ENCODE assay signal across 11 cellular contexts in genomic region chr7:75916685-75917634, GRCh38. TPM values are rescaled to one million over a fixed set of nuclear protein-coding genes. Genes with fewer than 3 reads are reported as not detected.
DNase-seq lines count a peak whose midpoint lies in the region; ATAC-seq and TF ChIP-seq lines count a peak whose summit lies in the region.
"Had no signal": no experiment of that assay in that cellular context is flagged by ENCODE, and none has a peak within 500 bp of the region (broad histone marks: within the 10 kb centered on the region; RNA-seq: fewer than 3 reads in every experiment).

No MANE protein-coding gene starts in this region.

- peaks cover 65% of the 10 kb centered on the region for H3K4me1 Mint-ChIP-seq in dendritic cell treated with granulocyte-macrophage colony-stimulating factor and Interleukin-4, amounts not matched to agents 40 ng/mL and 50 ng/mL, for 4 days (ENCODE audit: low read depth)
- H3K4me1 Mint-ChIP-seq in natural killer cell, result peaks cover 31 to 49% of the 10 kb centered on the region in 2 donors

- H3K4me3 ChIP-seq in A673 (ENCODE audit: low read depth, low read length, poor library complexity, severe bottlenecking) (peak overlapping the region; percentile 99), HCT116 (replicated peaks in 1 of 2; ENCODE audit: low read depth in 1 of 2, low read length in 2 of 2) (no peak overlapping the region)

- H3K36me3 ChIP-seq in A673 (ENCODE audit: insufficient read depth, low read length, poor library complexity, severe bottlenecking) (no peaks in the 10 kb centered on the region), HCT116 (ENCODE audit: control insufficient read depth in 1 of 2, insufficient read depth in 2 of 2, low read length in 2 of 2) (no peaks in the 10 kb centered on the region)
- H3K36me3 ChIP-seq: cardiac muscle cell had no signal

- H3K4me1 ChIP-seq in A673 (ENCODE audit: insufficient read depth, low read length, poor library complexity, severe bottlenecking), result peaks cover 4% of the 10 kb centered on the region
- peaks cover 22 to 43% of the 10 kb centered on the region in 2 experiments for H3K4me1 ChIP-seq in HCT116 (ENCODE audit: control insufficient read depth in 1 of 2, insufficient read depth in 2 of 2, low read length in 2 of 2)

- TF ChIP-seq CTCF in A673 (conservative IDR thresholded peaks at IDR 0.05; ENCODE audit: low read depth, low read length) (no peak), HCT116 (IDR thresholded peaks at IDR 0.05 in 2 of 3, conservative IDR thresholded peaks at IDR 0.05 in 1 of 3; ENCODE audit: borderline replicate concordance in 1 of 3, insufficient read depth in 1 of 3, low read depth in 2 of 3, low read length in 2 of 3) (no peak), natural killer cell (IDR thresholded peaks at IDR 0.05) (no peak), GM10248 (IDR thresholded peaks at IDR 0.05; ENCODE audit: control extremely low read depth, extremely low read depth, low read depth, missing control alignments) (no peak)

- no peaks in the 10 kb centered on the region for H4K20me1 ChIP-seq in HCT116 (ENCODE audit: insufficient read depth)

- BruUV-seq in A673 (replicated peaks; lab: Mats Ljungman, UMichigan), result no TSS peak
- no TSS peak for BruUV-seq in HCT116 (replicated peaks; lab: Mats Ljungman, UMichigan)

- POLR2A ChIA-PET in A673 (lab: Charles Lee; ENCODE audit: low non-redundant PET) (no interaction called here), HCT116 (lab: Charles Lee) (interaction anchor here (1.1 to 3.8 kb wide), 6 partner anchors 10 to 46 kb away, joined by 3 to 21 read pairs (median 4); no protein-coding TSS in a partner anchor), GM10248 (lab: Yijun Ruan, JAX) (interaction anchor here (1.2 to 3.5 kb wide), 3 partner anchors 9 to 29 kb away, joined by 4 to 21 read pairs (median 11); no protein-coding TSS in a partner anchor)

- no peak overlapping the region for H2AFZ ChIP-seq in HCT116 (ENCODE audit: low read depth, low read length, poor library complexity, severe bottlenecking)

- CTCF ChIA-PET in A673 (lab: Charles Lee), result no interaction called here
- CTCF ChIA-PET in HCT116 (lab: Charles Lee), result no interaction called here
- CTCF ChIA-PET in GM10248 (lab: Yijun Ruan, JAX), result interaction anchor here (0.9 to 3.5 kb wide), 2 partner anchors 51 to 103 kb away, joined by 3 to 17 read pairs; no protein-coding TSS in a partner anchor

- peak overlapping the region; percentile 95 for H3K4me2 ChIP-seq in HCT116 (ENCODE audit: low read length)

- ATAC-seq in HCT116, result no peak
- no peak for ATAC-seq in natural killer cell

- peak overlapping the region; percentile 93 for H3K4me3 Mint-ChIP-seq in dendritic cell treated with granulocyte-macrophage colony-stimulating factor and Interleukin-4, amounts not matched to agents 40 ng/mL and 50 ng/mL, for 4 days
- H3K4me3 Mint-ChIP-seq in natural killer cell, result peak overlapping the region; percentile 47

- H3K27me3 Mint-ChIP-seq in dendritic cell treated with granulocyte-macrophage colony-stimulating factor and Interleukin-4, amounts not matched to agents 40 ng/mL and 50 ng/mL, for 4 days, result no peaks in the 10 kb centered on the region
- H3K27me3 Mint-ChIP-seq in natural killer cell (ENCODE audit: low read depth in 2 of 2), result no peaks in the 10 kb centered on the region

- no peaks in the 10 kb centered on the region for H3K9me3 Mint-ChIP-seq in dendritic cell treated with granulocyte-macrophage colony-stimulating factor and Interleukin-4, amounts not matched to agents 40 ng/mL and 50 ng/mL, for 4 days
- no peaks in the 10 kb centered on the region for H3K9me3 Mint-ChIP-seq in natural killer cell

- H3K9me3 ChIP-seq in A673 (ENCODE audit: low read depth, low read length, poor library complexity, severe bottlenecking) (no peaks in the 10 kb centered on the region), HCT116 (ENCODE audit: control insufficient read depth in 1 of 2, insufficient read depth in 1 of 2, low read depth in 1 of 2, low read length in 2 of 2) (no peaks in the 10 kb centered on the region)

- no peak for TF ChIP-seq RAD21 in HCT116 (IDR thresholded peaks at IDR 0.05; ENCODE audit: low read depth)

- no peak for DNase-seq in A673 (ENCODE audit: low spot score)
- no peak for DNase-seq in HCT116 (ENCODE audit: low read depth, low spot score)
- no peak for DNase-seq in natural killer cell
- DNase-seq in NCI-H2081 (lab: John Stamatoyannopoulos, UW), result no peak
- DNase-seq in stimulated activated CD4-positive, alpha-beta T cell treated with anti-CD3 and anti-CD28 coated beads, Interleukin-4, amount 100 ng/mL, for 24 hours, result no peak
- no peak for DNase-seq in GM10248 (ENCODE audit: extremely low spot score)
- DNase-seq in COLO829 (ENCODE audit: low spot score), result no peak
- DNase-seq: T1000 had no signal

- H3K27me3 ChIP-seq in A673 (replicated peaks; ENCODE audit: insufficient read depth, low read depth, low read length, poor library complexity), result no peaks in the 10 kb centered on the region
- H3K27me3 ChIP-seq in HCT116 (ENCODE audit: insufficient read depth, low read length), result no peaks in the 10 kb centered on the region
- H3K27me3 ChIP-seq: cardiac muscle cell had no signal

- RAD21 ChIA-PET in HCT116 (lab: Charles Lee; ENCODE audit: low non-redundant PET in 1 of 2, low total read pairs in 2 of 2, uncharacterized antibody in 2 of 2, unreplicated experiment in 2 of 2), result interaction anchor here in 1 of 2 experiments (0.7 kb wide), 1 partner anchor 33 kb away, joined by 4 read pairs; no protein-coding TSS in a partner anchor

- TF ChIP-seq POLR2A in HCT116 (IDR thresholded peaks at IDR 0.05; ENCODE audit: borderline replicate concordance, extremely low read depth, insufficient read depth, insufficient read length), result no peak

- no peak overlapping the region for H3K9ac ChIP-seq in HCT116 (ENCODE audit: low read length)

- intact Hi-C loops in A673 (cut with micrococcal nuclease; ENCODE audit: unreplicated experiment), result no loop called here
- intact Hi-C loops in HCT116 (cut with micrococcal nuclease), result no loop called here
- intact Hi-C loops in dendritic cell treated with granulocyte-macrophage colony-stimulating factor and Interleukin-4, amounts not matched to agents 40 ng/mL and 50 ng/mL, for 4 days (cut with micrococcal nuclease), result loop anchor here (5.0 kb wide), 2 partner anchors 35 to 40 kb away; partner anchors contain the start of gene RHBDD2
- intact Hi-C loops in natural killer cell (cut with micrococcal nuclease), result no loop called here

- no peaks in the 10 kb centered on the region for H3K9me2 ChIP-seq in HCT116 (ENCODE audit: insufficient read depth)

- H3K27ac ChIP-seq in A673 (ENCODE audit: low read depth, low read length, poor library complexity, severe bottlenecking) (no peak overlapping the region), HCT116 (ENCODE audit: low read depth, low read length) (no peak overlapping the region)
- H3K27ac ChIP-seq: C4-2B, cardiac muscle cell had no signal

- peak overlapping the region; percentile 92 for H3K27ac Mint-ChIP-seq in dendritic cell treated with granulocyte-macrophage colony-stimulating factor and Interleukin-4, amounts not matched to agents 40 ng/mL and 50 ng/mL, for 4 days
- H3K27ac Mint-ChIP-seq in natural killer cell, result no peak overlapping the region

- peaks cover 53% of the 10 kb centered on the region for H3K79me2 ChIP-seq in HCT116 (ENCODE audit: insufficient read depth, low read length)

- peaks cover 32% of the 10 kb centered on the region for H3K36me3 Mint-ChIP-seq in dendritic cell treated with granulocyte-macrophage colony-stimulating factor and Interleukin-4, amounts not matched to agents 40 ng/mL and 50 ng/mL, for 4 days (ENCODE audit: low read depth)
- no peaks in the 10 kb centered on the region for H3K36me3 Mint-ChIP-seq in natural killer cell

TF ChIP-seq in HCT116, 20 proteins besides CTCF, POLR2A, EP300 and RAD21 (continues in another document):
- TF ChIP-seq JUND (IDR thresholded peaks at IDR 0.05) (no peak), ZNF274 (IDR thresholded peaks at IDR 0.05; ENCODE audit: low read depth, low read length) (no peak), ZFX (IDR thresholded peaks at IDR 0.05) (no peak), CEBPB (IDR thresholded peaks at IDR 0.05; ENCODE audit: low read depth) (no peak), CBX3 (IDR thresholded peaks at IDR 0.05; ENCODE audit: low read depth) (no peak), FOSL1 (IDR thresholded peaks at IDR 0.05; ENCODE audit: low read depth) (no peak), TCF7L2 (IDR thresholded peaks at IDR 0.05; ENCODE audit: borderline replicate concordance, extremely low read depth, insufficient read depth, insufficient read length) (no peak), ZBTB33 (IDR thresholded peaks at IDR 0.05; ENCODE audit: extremely low read depth, insufficient replicate concordance, low read length) (no peak), EGR1 (IDR thresholded peaks at IDR 0.05; ENCODE audit: low read depth) (no peak), SIN3A (IDR thresholded peaks at IDR 0.05; ENCODE audit: low read depth) (no peak), POLR2AphosphoS5 (IDR thresholded peaks at IDR 0.05; ENCODE audit: low read depth, low read length) (no peak), ATF3 (IDR thresholded peaks at IDR 0.05) (no peak), ELF1 (IDR thresholded peaks at IDR 0.05; ENCODE audit: borderline replicate concordance, low read depth) (no peak)

RNA-seq across cellular contexts. Expression of gene POR, which starts 2.0 kb away (rescaled TPM):
- total RNA-seq in A673 (2021), result 99.3 and 104 TPM in 2 replicates
- total RNA-seq in HCT116 (2021; ENCODE audit: unreplicated experiment), result 120 TPM
- polyA plus RNA-seq in HCT116 (2012), result 90.7 and 111 TPM in 2 replicates
- total RNA-seq in natural killer cell, result 10 to 100 TPM; 56.0 to 60.5 (median 58.3) TPM

RNA-seq across cellular contexts. Expression of gene RHBDD2, which starts 38.1 kb away (rescaled TPM):
- 86.5 and 89.4 TPM in 2 replicates for total RNA-seq in A673 (2021)
- 42.9 TPM for total RNA-seq in HCT116 (2021; ENCODE audit: unreplicated experiment)
- polyA plus RNA-seq in HCT116 (2012), result 42.5 and 44.2 TPM in 2 replicates
- total RNA-seq in natural killer cell, result 10 to 100 TPM; 45.2 to 74.3 (median 61.9) TPM
